Comparison of ENCODE assay signal across 12 cellular contexts in the genomic region with DNA sequence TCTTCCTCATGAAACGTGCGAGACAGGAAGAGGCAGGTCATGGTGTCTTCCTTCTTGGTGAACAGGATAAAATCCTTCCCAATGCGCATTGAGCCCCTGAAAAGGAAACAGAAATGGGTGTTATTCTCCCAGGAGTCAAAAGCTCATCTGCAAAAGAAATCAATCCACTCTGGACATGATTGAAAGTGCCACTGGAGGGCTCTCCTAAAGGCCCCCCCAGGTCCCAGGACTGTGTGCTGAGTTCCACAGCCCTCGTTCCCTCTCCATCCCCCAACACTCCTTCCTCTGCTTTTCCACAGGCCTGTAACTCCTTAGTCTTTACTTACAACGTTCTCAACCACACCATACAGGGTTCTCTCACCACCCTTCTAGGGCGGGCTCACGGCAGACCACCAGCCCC. TPM values are rescaled to one million over a fixed set of nuclear protein-coding genes. Genes with fewer than 3 reads are reported as not detected.
DNase-seq lines count a peak whose midpoint lies in the region; ATAC-seq and TF ChIP-seq lines count a peak whose summit lies in the region.
"Had no signal": no experiment of that assay in that cellular context is flagged by ENCODE, and none has a peak within 500 bp of the region (broad histone marks: within the 10 kb centered on the region; RNA-seq: fewer than 3 reads in every experiment).

No MANE protein-coding gene starts in this region.

- peaks cover 36% of the 10 kb centered on the region for H3K36me3 Mint-ChIP-seq in activated naive CD4-positive, alpha-beta T cell treated with anti-CD3 and anti-CD28 coated beads, Interleukin-2, amount 50 U/mL, for 24 hours
- H3K36me3 Mint-ChIP-seq in activated naive CD4-positive, alpha-beta T cell treated with anti-CD3 and anti-CD28 coated beads, Interleukin-2, amount 50 U/mL, for 72 hours, result peaks cover 17 to 46% of the 10 kb centered on the region in 2 donors

- peak overlapping the region; percentile 76 for H3K27ac Mint-ChIP-seq in activated naive CD4-positive, alpha-beta T cell treated with anti-CD3 and anti-CD28 coated beads, Interleukin-2, amount 50 U/mL, for 24 hours
- peak overlapping the region; percentile 11 to 58 for H3K27ac Mint-ChIP-seq in activated naive CD4-positive, alpha-beta T cell treated with anti-CD3 and anti-CD28 coated beads, Interleukin-2, amount 50 U/mL, for 72 hours
- H3K27ac Mint-ChIP-seq: CD4-positive, alpha-beta T cell had no signal

- no peak overlapping the region for H3K4me3 ChIP-seq in subcutaneous abdominal adipose tissue (ENCODE audit: low read depth in 1 of 5, low read length in 5 of 5)
- H3K4me3 ChIP-seq in lower lobe of right lung, result no peak overlapping the region

- no peak for TF ChIP-seq CTCF in foreskin keratinocyte (conservative IDR thresholded peaks at IDR 0.05)
- TF ChIP-seq CTCF in lower lobe of right lung (IDR thresholded peaks at IDR 0.05), result no peak

- no peaks in the 10 kb centered on the region for H3K9me3 ChIP-seq in subcutaneous abdominal adipose tissue (ENCODE audit: control insufficient read depth in 5 of 5, low read length in 5 of 5)
- no peaks in the 10 kb centered on the region for H3K9me3 ChIP-seq in lower lobe of right lung

- no peak for ATAC-seq in activated naive CD4-positive, alpha-beta T cell treated with anti-CD3 and anti-CD28 coated beads, Interleukin-2, amount 50 U/mL, for 72 hours
- ATAC-seq in foreskin keratinocyte (no peak), HG03196 (IDR thresholded peaks at IDR 0.05; ENCODE audit: unreplicated experiment) (no peak), lower lobe of right lung (no peak)

- H3K27me3 ChIP-seq in foreskin keratinocyte (no peaks in the 10 kb centered on the region), subcutaneous abdominal adipose tissue (ENCODE audit: control insufficient read depth in 5 of 5, insufficient read depth in 4 of 5, low read length in 5 of 5) (no peaks in the 10 kb centered on the region), lower lobe of right lung (ENCODE audit: low read depth) (no peaks in the 10 kb centered on the region)

- H3K27me3 Mint-ChIP-seq in activated naive CD4-positive, alpha-beta T cell treated with anti-CD3 and anti-CD28 coated beads, Interleukin-2, amount 50 U/mL, for 24 hours, result no peaks in the 10 kb centered on the region
- H3K27me3 Mint-ChIP-seq: CD4-positive, alpha-beta T cell had no signal

- H3K27ac ChIP-seq in foreskin keratinocyte, result peak overlapping the region; percentile 90
- H3K27ac ChIP-seq in subcutaneous abdominal adipose tissue (ENCODE audit: low read depth, low read length), result peak overlapping the region; percentile 58
- H3K27ac ChIP-seq in lower lobe of right lung, result no peak overlapping the region

- no peak overlapping the region for H3K9ac ChIP-seq in subcutaneous abdominal adipose tissue (ENCODE audit: low read length in 5 of 5)

- peaks cover 20 to 90% (median 75%) of the 10 kb centered on the region in 5 donors for H3K36me3 ChIP-seq in subcutaneous abdominal adipose tissue (ENCODE audit: control insufficient read depth in 5 of 5, insufficient read depth in 5 of 5, low read length in 5 of 5)
- peaks cover 96% of the 10 kb centered on the region for H3K36me3 ChIP-seq in lower lobe of right lung

- H3K4me1 ChIP-seq in foreskin keratinocyte (peaks cover 28% of the 10 kb centered on the region), subcutaneous abdominal adipose tissue (ENCODE audit: control insufficient read depth in 5 of 5, insufficient read depth in 5 of 5, low read length in 5 of 5) (peaks cover 0 to 22% (median 10%) of the 10 kb centered on the region in 5 donors), lower lobe of right lung (peaks cover 12% of the 10 kb centered on the region)

- H3K4me3 Mint-ChIP-seq in activated naive CD4-positive, alpha-beta T cell treated with anti-CD3 and anti-CD28 coated beads, Interleukin-2, amount 50 U/mL, for 24 hours, result no peak overlapping the region

- H3K4me1 Mint-ChIP-seq in activated naive CD4-positive, alpha-beta T cell treated with anti-CD3 and anti-CD28 coated beads, Interleukin-2, amount 50 U/mL, for 24 hours, result peaks cover 67% of the 10 kb centered on the region

- intact Hi-C loops in lower lobe of right lung (cut with DNase I), result loop anchor here (10.0 kb wide), 1 partner anchor 138 kb away; a partner anchor contains a TSS

- no peak for DNase-seq in activated naive CD4-positive, alpha-beta T cell treated with anti-CD3 and anti-CD28 coated beads, Interleukin-2, amount 50 U/mL, for 16 hours
- no peak for DNase-seq in activated naive CD4-positive, alpha-beta T cell treated with anti-CD3 and anti-CD28 coated beads, Interleukin-2, amount 50 U/mL, for 72 hours (ENCODE audit: low spot score in 2 of 2)
- no peak for DNase-seq in foreskin keratinocyte
- DNase-seq in lower lobe of right lung, result no peak
- DNase-seq in SW 1271 (lab: John Stamatoyannopoulos, UW), result no peak
- DNase-seq: ACHN; activated CD4-positive, CD25-positive, alpha-beta regulatory T cell; CD4-positive, alpha-beta T cell; NCI-H226 had no signal

- H3K9me3 Mint-ChIP-seq in activated naive CD4-positive, alpha-beta T cell treated with anti-CD3 and anti-CD28 coated beads, Interleukin-2, amount 50 U/mL, for 24 hours, result no peaks in the 10 kb centered on the region
- H3K9me3 Mint-ChIP-seq in activated naive CD4-positive, alpha-beta T cell treated with anti-CD3 and anti-CD28 coated beads, Interleukin-2, amount 50 U/mL, for 72 hours, result no peaks in the 10 kb centered on the region
- H3K9me3 Mint-ChIP-seq: CD4-positive, alpha-beta T cell had no signal

RNA-seq across cellular contexts. Expression of a gene that starts 22.2 kb away (rescaled TPM):
- total RNA-seq in activated naive CD4-positive, alpha-beta T cell treated with anti-CD3 and anti-CD28 coated beads, Interleukin-2, amount 50 U/mL, for 72 hours, result 10 to 100 TPM in 1 of 2 donors, 1 to 10 TPM in 1; 8.6 to 24.0 TPM
- total RNA-seq in foreskin keratinocyte, result 23.8 and 24.5 TPM in 2 replicates
- polyA plus RNA-seq in foreskin keratinocyte, result 20.1 and 22.4 TPM in 2 replicates
- total RNA-seq in lower lobe of right lung, result 19.3 TPM

RNA-seq across cellular contexts. Expression of a gene that starts 22.7 kb away (rescaled TPM):
- 10 to 100 TPM; 36.4 to 62.1 TPM for total RNA-seq in activated naive CD4-positive, alpha-beta T cell treated with anti-CD3 and anti-CD28 coated beads, Interleukin-2, amount 50 U/mL, for 72 hours
- total RNA-seq in foreskin keratinocyte (38.8 and 43.3 TPM in 2 replicates), lower lobe of right lung (64.4 TPM)
- 11.3 and 12.7 TPM in 2 replicates for polyA plus RNA-seq in foreskin keratinocyte
